Comparison of ENCODE assay signal across 14 cellular contexts in the genomic region with DNA sequence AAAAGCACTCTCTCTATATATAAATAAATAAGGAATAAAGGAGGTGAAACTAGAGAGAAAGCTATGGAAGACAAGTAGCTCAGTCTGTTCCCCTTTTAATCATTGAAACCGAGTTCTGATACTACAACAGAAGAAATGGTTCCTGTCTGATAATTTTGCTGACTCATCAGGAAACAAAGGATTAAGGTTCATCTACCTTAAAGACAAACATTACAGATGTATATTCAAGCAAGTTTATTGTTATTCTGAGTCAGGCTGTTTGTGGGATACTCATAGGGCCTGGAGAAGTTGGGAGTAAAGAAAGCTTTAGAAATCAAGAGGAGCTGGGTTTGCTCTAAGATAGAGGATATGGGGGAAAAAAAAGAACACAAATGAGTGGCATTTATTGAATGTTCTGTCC.
"Had no signal": no experiment of that assay in that cellular context is flagged by ENCODE, and none has a peak within 500 bp of the region (broad histone marks: within the 10 kb centered on the region; RNA-seq: fewer than 3 reads in every experiment).

No MANE protein-coding gene starts in this region.

- DNase-seq: activated CD4-positive, alpha-beta T cell treated with anti-CD3 and anti-CD28 coated beads, Interleukin-2, amount 50 U/mL, for 48 hours; activated naive CD4-positive, alpha-beta T cell treated with anti-CD3 and anti-CD28 coated beads, Interleukin-2, amount 10 ng/mL, durations not matched to agents 7 days and 5 days; hippocampal formation; mesendoderm; occipital lobe; stimulated activated CD4-positive, alpha-beta T cell treated with anti-CD3 and anti-CD28 coated beads, Interleukin-15, amount 100 ng/mL, for 24 hours; stimulated activated CD4-positive, alpha-beta T cell treated with anti-CD3 and anti-CD28 coated beads, Interleukin-4, amount 100 ng/mL, for 24 hours; stimulated activated CD8-positive, alpha-beta memory T cell treated with anti-CD3 and anti-CD28 coated beads, Interleukin-4, amount 100 ng/mL, for 48 hours; stimulated activated naive CD8-positive, alpha-beta T cell treated with anti-CD3 and anti-CD28 coated beads, Interleukin-15, Interleukin-2, amounts not matched to agents 100 U/mL and 50 U/mL, for 24 hours; T-helper 1 cell; trophoblast cell had no signal

- H3K4me1 ChIP-seq: right atrium auricular region had no signal

- H3K27ac ChIP-seq: right atrium auricular region, skin epidermis, VCaP had no signal

- H3K36me3 ChIP-seq: right atrium auricular region had no signal

- H3K4me3 ChIP-seq: right atrium auricular region, skin epidermis had no signal

- H3K9me3 ChIP-seq: right atrium auricular region had no signal

- ATAC-seq: stimulated activated naive CD8-positive, alpha-beta T cell treated with anti-CD3 and anti-CD28 coated beads, Interleukin-15, Interleukin-2, amounts not matched to agents 100 U/mL and 50 U/mL, for 24 hours had no signal
